Comparison of ENCODE assay signal across 19 cellular contexts in the genomic region with DNA sequence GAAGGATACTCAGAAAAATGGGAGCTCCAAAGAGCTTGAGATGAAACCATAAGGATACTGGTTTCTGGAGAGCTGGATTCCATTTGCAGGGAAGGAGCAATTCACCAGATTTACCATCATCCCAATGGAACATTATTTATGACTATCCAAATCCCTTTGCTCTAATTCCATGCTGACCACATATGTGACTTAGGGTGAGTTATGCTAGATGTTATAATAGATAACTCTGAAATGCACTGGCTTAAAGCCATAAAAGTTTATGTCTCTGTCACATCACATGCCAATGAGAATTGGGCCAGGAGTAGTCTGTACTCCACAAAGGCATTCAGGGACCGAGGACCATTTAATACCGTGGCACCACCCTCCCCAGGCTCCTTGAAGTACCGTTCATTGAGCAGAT.
"Had no signal": no experiment of that assay in that cellular context is flagged by ENCODE, and none has a peak within 500 bp of the region (broad histone marks: within the 10 kb centered on the region; RNA-seq: fewer than 3 reads in every experiment).

No MANE protein-coding gene starts in this region.

- H3K36me3 ChIP-seq: breast epithelium, thoracic aorta had no signal

- H3K4me3 ChIP-seq: breast epithelium, thoracic aorta had no signal

- H3K27me3 ChIP-seq: breast epithelium had no signal

- DNase-seq: activated CD4-positive, alpha-beta T cell treated with anti-CD3 and anti-CD28 coated beads for 1 hour; activated CD4-positive, alpha-beta T cell treated with anti-CD3 and anti-CD28 coated beads, Interleukin-2, amount 50 U/mL, for 48 hours; activated CD8-positive, alpha-beta memory T cell treated with anti-CD3 and anti-CD28 coated beads, Interleukin-2, amount 10 ng/mL, durations not matched to agents 7 days and 5 days; activated effector memory CD4-positive, alpha-beta T cell treated with Interleukin-2 at 50 U/mL for 16 hours; activated naive CD8-positive, alpha-beta T cell treated with anti-CD3 and anti-CD28 coated beads for 36 hours; activated T-cell treated with anti-CD3 and anti-CD28 coated beads, Interleukin-2, amount 50 U/mL, for 24 hours; aorta; foreskin melanocyte; islet precursor cell; mesenchymal stem cell; nephron progenitor cell; stimulated activated CD4-positive, alpha-beta T cell treated with anti-CD3 and anti-CD28 coated beads, Interleukin-15, amount 100 ng/mL, for 24 hours; stimulated activated CD4-positive, alpha-beta T cell treated with anti-CD3 and anti-CD28 coated beads, Interleukin-4, amount 100 ng/mL, for 24 hours; stimulated activated naive CD8-positive, alpha-beta T cell treated with anti-CD3 and anti-CD28 coated beads, Interleukin-15, amount 100 ng/mL, for 72 hours; T1000 had no signal

- H3K27ac ChIP-seq: breast epithelium, thoracic aorta had no signal

- H3K9me3 ChIP-seq: breast epithelium, thoracic aorta had no signal

- ATAC-seq: activated CD8-positive, alpha-beta memory T cell treated with anti-CD3 and anti-CD28 coated beads, Interleukin-2, amount 10 ng/mL, durations not matched to agents 7 days and 5 days; esophagus mucosa; left lobe of liver; stimulated activated naive CD8-positive, alpha-beta T cell treated with anti-CD3 and anti-CD28 coated beads, Interleukin-15, amount 100 ng/mL, for 72 hours had no signal

- H3K4me1 ChIP-seq: breast epithelium had no signal
